14 cellular contexts compared by ENCODE assay signal in genomic region chr6:74534485-74535211, GRCh38.
DNase-seq lines count a peak whose midpoint lies in the region; ATAC-seq, FAIRE-seq and TF ChIP-seq lines count a peak whose summit lies in the region.
"Had no signal": no experiment of that assay in that cellular context is flagged by ENCODE, and none has a peak within 500 bp of the region (broad histone marks: within the 10 kb centered on the region; RNA-seq: fewer than 3 reads in every experiment).

No MANE protein-coding gene starts in this region.

- H3K4me3 Mint-ChIP-seq in chondrocyte (ENCODE audit: unreplicated experiment) = no peak overlapping the region
- H3K4me3 Mint-ChIP-seq in T-helper 2 cell treated with Interferon-gamma antibody and Interleukin-4, amounts not matched to agents 5 μg/mL and 100 μg/mL, for 36 hours = no peak overlapping the region
- H3K4me3 Mint-ChIP-seq: B cell, memory B cell had no signal

- H3K27me3 Mint-ChIP-seq in chondrocyte (ENCODE audit: low read depth) = no peaks in the 10 kb centered on the region
- H3K27me3 Mint-ChIP-seq in T-helper 2 cell treated with Interferon-gamma antibody and Interleukin-4, amounts not matched to agents 5 μg/mL and 100 μg/mL, for 36 hours (ENCODE audit: low read depth) = no peaks in the 10 kb centered on the region
- H3K27me3 Mint-ChIP-seq: B cell, memory B cell had no signal

- peak overlapping the region; percentile 71 for H3K4me2 ChIP-seq in HepG2 (ENCODE audit: low read depth, low read length)

- 0% methylated on average over 2 of the region's 2 CpGs for WGBS in HepG2 (ENCODE audit: low lambda C conversion rate)

- H4K20me1 ChIP-seq in HepG2 (ENCODE audit: insufficient read depth, low read length) = no peaks in the 10 kb centered on the region

- TF ChIP-seq CTCF in chondrocyte (IDR thresholded peaks at IDR 0.05) = peak; percentile 40
- 0 out of 2 replicates have a peak, but pooled peaks have one; percentile 19 for TF ChIP-seq CTCF in HepG2 (CRISPR knock-in tag; IDR thresholded peaks at IDR 0.05)

- in situ Hi-C loops in HepG2 (cut with HindIII; ENCODE audit: extremely low pct_ligation_motif_present, low pct_unique_long_range_greater_than_20kb) = no loop called here

- H3K79me2 ChIP-seq in ACC112 (ENCODE audit: control insufficient read depth, insufficient read depth, low read length, unreplicated experiment) (no peaks in the 10 kb centered on the region), HepG2 (ENCODE audit: insufficient read depth, low read length) (no peaks in the 10 kb centered on the region)

- TF ChIP-seq POLR2A in HepG2 (IDR thresholded peaks at IDR 0.05; ENCODE audit: insufficient read depth in 1 of 2, low read depth in 2 of 2, low read length in 2 of 2) = peak in 1 of 2 experiments; percentile 43; a peak in 1 of 4 replicates

- peak; percentile 100 for ATAC-seq in HepG2
- no peak for ATAC-seq in GM18511 (IDR thresholded peaks at IDR 0.05; ENCODE audit: unreplicated experiment)
- ATAC-seq: foreskin keratinocyte had no signal

- H3K4me1 ChIP-seq in ACC112 (ENCODE audit: control insufficient read depth, insufficient read depth, low read length, unreplicated experiment) (peaks cover 12% of the 10 kb centered on the region), HepG2 (ENCODE audit: insufficient read depth, low read length) (peaks cover 40% of the 10 kb centered on the region)
- H3K4me1 ChIP-seq: foreskin keratinocyte had no signal

- intact Hi-C loops in HepG2 (cut with micrococcal nuclease; ENCODE audit: unreplicated experiment) = loop anchor here (10.0 kb wide), 1 partner anchor 880 kb away; the partner anchor contains the start of gene SLC17A5

- FAIRE-seq in HepG2 (lab: Jason Lieb, UNC) = peak; percentile 87
- FAIRE-seq: TTC549 had no signal

- no peak overlapping the region for H3K4me3 ChIP-seq in ACC112 (ENCODE audit: low read depth, low read length)
- peak overlapping the region in 2 of 3 experiments; percentile 27 to 48; a peak in 4 of 6 replicates for H3K4me3 ChIP-seq in HepG2 (replicated peaks in 1 of 3; ENCODE audit: insufficient read depth in 1 of 3, low read depth in 2 of 3, low read length in 3 of 3)

- peak overlapping the region; percentile 61 for H3K9ac ChIP-seq in HepG2 (ENCODE audit: insufficient read depth, low read depth, low read length)

- no peaks in the 10 kb centered on the region for H3K9me3 ChIP-seq in HepG2 (ENCODE audit: low read length)

- H3K27ac ChIP-seq in ACC112 (ENCODE audit: low read depth, low read length) = peak overlapping the region; percentile 28; the same call in 1 of the 2 replicates
- H3K27ac ChIP-seq in HepG2 (ENCODE audit: extremely low read length, insufficient read depth, low read length) = peak overlapping the region; percentile 95
- H3K27ac ChIP-seq: foreskin keratinocyte had no signal

- H3K4me1 Mint-ChIP-seq in chondrocyte (ENCODE audit: low read depth) = peaks cover 19% of the 10 kb centered on the region
- no peaks in the 10 kb centered on the region for H3K4me1 Mint-ChIP-seq in T-helper 2 cell treated with Interferon-gamma antibody and Interleukin-4, amounts not matched to agents 5 μg/mL and 100 μg/mL, for 36 hours (ENCODE audit: low read depth)
- H3K4me1 Mint-ChIP-seq: B cell, memory B cell had no signal

- POLR2A ChIA-PET in HepG2 (lab: Yijun Ruan, JAX) = interaction anchor here (0.9 to 1.2 kb wide), 2 partner anchors 10 to 15 kb away, joined by 3 to 11 read pairs; no protein-coding TSS in a partner anchor

- H3K27me3 ChIP-seq in ACC112 (ENCODE audit: insufficient read depth, low read length) = no peaks in the 10 kb centered on the region
- no peaks in the 10 kb centered on the region for H3K27me3 ChIP-seq in HepG2 (ENCODE audit: control insufficient read depth in 1 of 2, insufficient read depth in 2 of 2, low read length in 2 of 2)
- H3K27me3 ChIP-seq: foreskin keratinocyte had no signal

- TF ChIP-seq RAD21 in HepG2 (CRISPR knock-in tag; IDR thresholded peaks at IDR 0.05) = peak; percentile 35; the same call in 1 of the 2 replicates

- peaks cover 16% of the 10 kb centered on the region for H3K9me3 Mint-ChIP-seq in chondrocyte (ENCODE audit: low read depth)
- H3K9me3 Mint-ChIP-seq in T-helper 2 cell treated with Interferon-gamma antibody and Interleukin-4, amounts not matched to agents 5 μg/mL and 100 μg/mL, for 36 hours = peaks cover 4% of the 10 kb centered on the region

- DNase-seq in HT-29 (ENCODE audit: low spot score) (peak; percentile 87), chondrocyte (ENCODE audit: low spot score) (no peak), HepG2 (ENCODE audit: low spot score) (peak; percentile 99), SK-N-DZ (ENCODE audit: low spot score) (no peak), glomerular visceral epithelial cell (ENCODE audit: extremely low spot score) (no peak)
- DNase-seq in T-helper 2 cell treated with Interferon-gamma antibody and Interleukin-4, amounts not matched to agents 5 μg/mL and 100 μg/mL, for 36 hours (ENCODE audit: low spot score) = no peak
- DNase-seq: activated CD8-positive, alpha-beta memory T cell treated with anti-CD3 and anti-CD28 coated beads, Interleukin-2, amount 50 U/mL, for 48 hours; foreskin keratinocyte; NCI-H1092 treated with DMSO at 0.1 percent for 48 hours had no signal

- CTCF ChIA-PET in HepG2 (lab: Yijun Ruan, JAX; ENCODE audit: low intra/inter-chr PET ratio, low total read pairs) = no interaction called here

- peak; percentile 92 to 97 for TF ChIP-seq EP300 in HepG2 (IDR thresholded peaks at IDR 0.05; ENCODE audit: low read depth in 2 of 2, low read length in 2 of 2)
- TF ChIP-seq EP300 in HepG2 (CRISPR knock-in tag; IDR thresholded peaks at IDR 0.05; ENCODE audit: borderline replicate concordance) = peak; percentile 92

- TSS peak; percentile 92 for BruUV-seq in HepG2 (replicated peaks; lab: Mats Ljungman, UMichigan)

- H2AFZ ChIP-seq in ACC112 (ENCODE audit: low read length, unreplicated experiment) (peak overlapping the region; percentile 53), HepG2 (ENCODE audit: low read length) (no peak overlapping the region)

- no peaks in the 10 kb centered on the region for H3K36me3 ChIP-seq in ACC112 (ENCODE audit: insufficient read depth, low read length)
- H3K36me3 ChIP-seq in HepG2 (replicated peaks in 1 of 2; ENCODE audit: control insufficient read depth in 1 of 2, insufficient read depth in 2 of 2, low read length in 2 of 2) = no peaks in the 10 kb centered on the region

- peak overlapping the region; percentile 83 for H3K27ac Mint-ChIP-seq in chondrocyte (ENCODE audit: unreplicated experiment)
- H3K27ac Mint-ChIP-seq in T-helper 2 cell treated with Interferon-gamma antibody and Interleukin-4, amounts not matched to agents 5 μg/mL and 100 μg/mL, for 36 hours = no peak overlapping the region
- H3K27ac Mint-ChIP-seq: B cell, memory B cell had no signal

- H3K36me3 Mint-ChIP-seq in chondrocyte (ENCODE audit: low read depth) = peaks cover 7% of the 10 kb centered on the region
- H3K36me3 Mint-ChIP-seq in T-helper 2 cell treated with Interferon-gamma antibody and Interleukin-4, amounts not matched to agents 5 μg/mL and 100 μg/mL, for 36 hours (ENCODE audit: low read depth) = no peaks in the 10 kb centered on the region
- H3K36me3 Mint-ChIP-seq: memory B cell had no signal

TF ChIP-seq in HepG2, 621 proteins besides CTCF, POLR2A, EP300 and RAD21 (continues in another document):
- TF ChIP-seq ZFP41 (CRISPR knock-in tag; IDR thresholded peaks at IDR 0.05; ENCODE audit: borderline replicate concordance) (no peak), ADNP (CRISPR knock-in tag; IDR thresholded peaks at IDR 0.05) (no peak), RNF2 (conservative IDR thresholded peaks at IDR 0.05; ENCODE audit: low read depth) (no peak), GLI4 (CRISPR knock-in tag; IDR thresholded peaks at IDR 0.05; ENCODE audit: borderline replicate concordance) (no peak), GATAD2A (CRISPR knock-in tag; IDR thresholded peaks at IDR 0.05) (peak; percentile 97), SOX6 (IDR thresholded peaks at IDR 0.05) (no peak), SOX6 (CRISPR knock-in tag; IDR thresholded peaks at IDR 0.05) (peak; percentile 94), MTA3 (CRISPR knock-in tag; IDR thresholded peaks at IDR 0.05) (no peak), ZNF800 (CRISPR knock-in tag; IDR thresholded peaks at IDR 0.05) (0 out of 2 replicates have a peak, but pooled peaks have one; percentile 25), BORCS8-MEF2B (CRISPR knock-in tag; IDR thresholded peaks at IDR 0.05) (no peak), PRDM4 (CRISPR knock-in tag; IDR thresholded peaks at IDR 0.05; ENCODE audit: borderline replicate concordance) (no peak), NFKB2 (CRISPR knock-in tag; IDR thresholded peaks at IDR 0.05; ENCODE audit: borderline replicate concordance) (no peak), CC2D1A (CRISPR knock-in tag; IDR thresholded peaks at IDR 0.05) (no peak)

Comparison
In these comparisons a context has a peak if more than half of its experiments do, and no peak if none do; other contexts are left out.
1. DNase-seq: peak in HT-29 (single experiment) and HepG2 (single experiment); none in chondrocyte (single experiment), T-helper 2 cell treated with Interferon-gamma antibody and Interleukin-4, amounts not matched to agents 5 μg/mL and 100 μg/mL, for 36 hours (single experiment), SK-N-DZ (single experiment) and glomerular visceral epithelial cell (single experiment).